Comparison of ENCODE assay signal across 16 cellular contexts in the genomic region with DNA sequence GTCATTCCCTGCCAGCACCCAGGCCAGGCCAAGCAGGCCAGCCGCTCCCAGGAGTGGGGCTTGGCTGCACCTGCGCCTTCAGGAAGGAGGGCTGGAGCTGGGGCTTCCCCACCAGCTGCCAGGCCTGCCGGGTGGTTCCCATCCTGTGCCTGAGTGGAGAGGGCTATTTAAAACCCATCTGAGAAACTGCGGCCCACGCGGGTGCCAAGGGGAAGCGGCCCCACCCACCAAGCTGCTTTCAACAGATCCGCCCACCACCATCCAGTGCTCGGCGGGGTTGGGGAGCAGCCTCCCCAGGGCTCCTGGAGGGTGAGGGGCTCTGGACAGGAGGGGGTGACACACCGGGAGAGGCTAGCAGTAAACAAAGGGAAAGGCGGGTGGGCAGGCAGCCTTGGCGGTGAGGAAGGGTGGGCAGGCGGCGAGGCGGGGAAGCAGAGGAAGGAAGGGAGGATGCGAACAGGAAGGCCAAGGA. TPM values are rescaled to one million over a fixed set of nuclear protein-coding genes. Genes with fewer than 3 reads are reported as not detected.
A peak's percentile ranks its signal among the peaks of the same experiment; 100 is the strongest.
DNase-seq lines count a peak whose midpoint lies in the region; ATAC-seq, FAIRE-seq and TF ChIP-seq lines count a peak whose summit lies in the region.
"Had no signal": no experiment of that assay in that cellular context is flagged by ENCODE, and none has a peak within 500 bp of the region (broad histone marks: within the 10 kb centered on the region; RNA-seq: fewer than 3 reads in every experiment).

No MANE protein-coding gene starts in this region.

- peak overlapping the region; percentile 58 for H3K27ac Mint-ChIP-seq in dendritic cell treated with granulocyte-macrophage colony-stimulating factor and Interleukin-4, amounts not matched to agents 40 ng/mL and 50 ng/mL, for 4 days
- H3K27ac Mint-ChIP-seq: activated B cell treated with CpG ODN at 0.5 μM for 24 hours; activated naive CD8-positive, alpha-beta T cell; GM23338 had no signal

- H3K4me3 Mint-ChIP-seq in dendritic cell treated with granulocyte-macrophage colony-stimulating factor and Interleukin-4, amounts not matched to agents 40 ng/mL and 50 ng/mL, for 4 days = peak overlapping the region; percentile 59
- H3K4me3 Mint-ChIP-seq: activated B cell treated with CpG ODN at 0.5 μM for 24 hours; activated naive CD8-positive, alpha-beta T cell; GM23338; nephron; type B pancreatic cell had no signal

- POLR2A ChIA-PET in GM10248 (lab: Yijun Ruan, JAX) = interaction anchor here (1.2 kb wide), 1 partner anchor 111 kb away, joined by 5 read pairs; the partner anchor contains the start of gene TRAF7

- H3K4me3 ChIP-seq in lung (no peak overlapping the region), uterus (no peak overlapping the region)
- H3K4me3 ChIP-seq: GM23338, skin epidermis had no signal

- H3K9me3 ChIP-seq in lung (ENCODE audit: control insufficient read depth in 2 of 2, insufficient read depth in 1 of 2, low read length in 1 of 2) = no peaks in the 10 kb centered on the region
- H3K9me3 ChIP-seq in uterus = no peaks in the 10 kb centered on the region

- H3K27ac ChIP-seq in lung (ENCODE audit: low read depth in 1 of 2, low read length in 1 of 2) = peak overlapping the region; percentile 34 to 78
- H3K27ac ChIP-seq in uterus = peak overlapping the region; percentile 7 to 46

- no peak for ATAC-seq in lung (ENCODE audit: insufficient read depth, low FRiP score)
- ATAC-seq: GM23338 had no signal

- 25 to 32% methylated on average over 16 to 17 of the region's 17 CpGs for WGBS in lung, 2 donors

- no peak for TF ChIP-seq POLR2A in uterus (IDR thresholded peaks at IDR 0.05)

- H3K27me3 Mint-ChIP-seq in dendritic cell treated with granulocyte-macrophage colony-stimulating factor and Interleukin-4, amounts not matched to agents 40 ng/mL and 50 ng/mL, for 4 days = no peaks in the 10 kb centered on the region
- H3K27me3 Mint-ChIP-seq: activated naive CD8-positive, alpha-beta T cell; type B pancreatic cell had no signal

- peaks cover 53% of the 10 kb centered on the region for H3K4me1 Mint-ChIP-seq in dendritic cell treated with granulocyte-macrophage colony-stimulating factor and Interleukin-4, amounts not matched to agents 40 ng/mL and 50 ng/mL, for 4 days (ENCODE audit: low read depth)

- no peak for TF ChIP-seq CTCF in lung (IDR thresholded peaks at IDR 0.05; ENCODE audit: control extremely low read depth, extremely low read depth)
- TF ChIP-seq CTCF in uterus (IDR thresholded peaks at IDR 0.05) = no peak
- TF ChIP-seq CTCF in GM10248 (IDR thresholded peaks at IDR 0.05; ENCODE audit: control extremely low read depth, extremely low read depth, low read depth, missing control alignments) = no peak

- H3K4me1 ChIP-seq in lung (ENCODE audit: control insufficient read depth in 2 of 2, insufficient read depth in 2 of 2, low read length in 2 of 2) (peaks cover 8 to 56% of the 10 kb centered on the region in 2 donors), uterus (peaks cover 0 to 18% of the 10 kb centered on the region in 2 donors)

- H3K36me3 ChIP-seq in lung (ENCODE audit: control insufficient read depth in 2 of 2, insufficient read depth in 2 of 2, low read length in 2 of 2) (peaks cover 0 to 3% of the 10 kb centered on the region in 2 donors), uterus (no peaks in the 10 kb centered on the region)

- peak; percentile 41 for DNase-seq in NCI-H2171 treated with DMSO at 0.1 percent for 48 hours (lab: John Stamatoyannopoulos, UW)
- DNase-seq in NCI-H2171 (lab: John Stamatoyannopoulos, UW) = no peak
- peak; percentile 64 for DNase-seq in lung (ENCODE audit: low spot score)
- no peak for DNase-seq in uterus
- no peak for DNase-seq in GM10248 (ENCODE audit: extremely low spot score)
- DNase-seq in NCI-H345 (lab: John Stamatoyannopoulos, UW) = no peak
- DNase-seq in GM19239 (ENCODE audit: insufficient read length, low spot score) = no peak
- DNase-seq: ACHN, activated B cell treated with CpG ODN at 0.5 μM for 24 hours, islet precursor cell had no signal

- intact Hi-C loops in dendritic cell treated with granulocyte-macrophage colony-stimulating factor and Interleukin-4, amounts not matched to agents 40 ng/mL and 50 ng/mL, for 4 days (cut with micrococcal nuclease) = no loop called here
- intact Hi-C loops in uterus (cut with DNase I; ENCODE audit: low total_unique reads) = no loop called here

- no peaks in the 10 kb centered on the region for H3K9me3 Mint-ChIP-seq in dendritic cell treated with granulocyte-macrophage colony-stimulating factor and Interleukin-4, amounts not matched to agents 40 ng/mL and 50 ng/mL, for 4 days
- H3K9me3 Mint-ChIP-seq: activated B cell treated with CpG ODN at 0.5 μM for 24 hours, GM23338, nephron, type B pancreatic cell had no signal

- FAIRE-seq in GM19239 (lab: Jason Lieb, UNC) = no peak

- H3K36me3 Mint-ChIP-seq in dendritic cell treated with granulocyte-macrophage colony-stimulating factor and Interleukin-4, amounts not matched to agents 40 ng/mL and 50 ng/mL, for 4 days (ENCODE audit: low read depth) = peaks cover 18% of the 10 kb centered on the region
- H3K36me3 Mint-ChIP-seq: activated naive CD8-positive, alpha-beta T cell had no signal

- H3K27me3 ChIP-seq in lung (ENCODE audit: control insufficient read depth, insufficient read depth) (no peaks in the 10 kb centered on the region), uterus (no peaks in the 10 kb centered on the region)

- CTCF ChIA-PET in GM10248 (lab: Yijun Ruan, JAX) = interaction anchor here (1.0 to 1.7 kb wide), 5 partner anchors 16 to 97 kb away, joined by 3 to 5 read pairs (median 5); no protein-coding TSS in a partner anchor

RNA-seq across cellular contexts. Expression of gene NTHL1, which starts 3.6 kb away (rescaled TPM):
- 10 to 100 TPM; 19.3 to 37.8 TPM for total RNA-seq in lung
- polyA plus RNA-seq in lung = 10 to 100 TPM; 20.4 to 43.5 TPM
- total RNA-seq in uterus = 10 to 100 TPM; 18.8 to 58.4 (median 27.6) TPM

RNA-seq across cellular contexts. Expression of gene TSC2, which starts 3.8 kb away (rescaled TPM):
- total RNA-seq in lung = 100 to 1,000 TPM in 1 of 2 donors, 10 to 100 TPM in 1; 93.4 to 146 TPM
- polyA plus RNA-seq in lung = 10 to 100 TPM; 36.5 to 51.9 TPM
- 100 to 1,000 TPM in 2 of 4 donors, 10 to 100 TPM in 2; 53.8 to 347 (median 131) TPM for total RNA-seq in uterus

RNA-seq across cellular contexts. Expression of gene NHERF2, which starts 17.3 kb away (rescaled TPM):
- total RNA-seq in lung = 100 to 1,000 TPM; 142 to 468 TPM
- polyA plus RNA-seq in lung = 100 to 1,000 TPM; 192 to 297 TPM
- total RNA-seq in uterus = 10 to 100 TPM; 10.3 to 97.1 (median 33.1) TPM

RNA-seq across cellular contexts. Expression of gene NPW, which starts 24.4 kb away (rescaled TPM):
- total RNA-seq in lung (1 to 10 TPM in 1 of 2 donors, under 1 TPM in 1; 0.71 to 1.3 TPM), uterus (1 to 10 TPM in 1 of 4 donors, not detected in 3; 1.5 TPM)
- polyA plus RNA-seq in lung = under 1 TPM; 0.12 to 0.34 TPM

RNA-seq across cellular contexts. Expression of gene ZNF598, which starts 34.4 kb away (rescaled TPM):
- total RNA-seq in lung (10 to 100 TPM; 13.9 to 49.8 TPM), uterus (10 to 100 TPM; 16.9 to 50.0 (median 34.6) TPM)
- polyA plus RNA-seq in lung = 10 to 100 TPM; 29.1 to 42.8 TPM

Comparison
In these comparisons a context has a peak if more than half of its experiments do, and no peak if none do; other contexts are left out.
1. DNase-seq: peak in NCI-H2171 treated with DMSO at 0.1 percent for 48 hours (single experiment) and lung (single experiment); none in NCI-H2171 (single experiment), uterus (0 of 2), GM10248 (single experiment), NCI-H345 (single experiment) and GM19239 (single experiment).